ENCODE assay signal across 14 cellular contexts in genomic region chr11:122676638-122677037, GRCh38. TPM values are rescaled to one million over a fixed set of nuclear protein-coding genes. Genes with fewer than 3 reads are reported as not detected.
DNase-seq lines count a peak whose midpoint lies in the region; ATAC-seq, FAIRE-seq and TF ChIP-seq lines count a peak whose summit lies in the region.
"Had no signal": no experiment of that assay in that cellular context is flagged by ENCODE, and none has a peak within 500 bp of the region (broad histone marks: within the 10 kb centered on the region; RNA-seq: fewer than 3 reads in every experiment).

No MANE protein-coding gene starts in this region.

- H3K9me3 Mint-ChIP-seq in T-cell, result no peaks in the 10 kb centered on the region
- no peaks in the 10 kb centered on the region for H3K9me3 Mint-ChIP-seq in stimulated activated naive CD8-positive, alpha-beta T cell treated with anti-CD3 and anti-CD28 coated beads, Interleukin-15, amount 100 ng/mL, for 72 hours
- H3K9me3 Mint-ChIP-seq: WTC11 had no signal

- H3K27ac Mint-ChIP-seq in T-cell, result peak overlapping the region; percentile 91 to 92
- peak overlapping the region in 1 of 2 donors; percentile 35 for H3K27ac Mint-ChIP-seq in stimulated activated naive CD8-positive, alpha-beta T cell treated with anti-CD3 and anti-CD28 coated beads, Interleukin-15, amount 100 ng/mL, for 72 hours
- H3K27ac Mint-ChIP-seq: WTC11 had no signal

- H3K36me3 ChIP-seq in bronchial epithelial cell (ENCODE audit: control insufficient read depth, insufficient read depth, low read length), result no peaks in the 10 kb centered on the region
- H3K36me3 ChIP-seq: breast epithelium had no signal

- POLR2A ChIA-PET in T-cell (lab: Charles Lee), result no interaction called here

- ATAC-seq in T-cell (replicated peaks in 1 of 4) (peak in 1 of 4 experiments; percentile 27), GM19463 (IDR thresholded peaks at IDR 0.05; ENCODE audit: unreplicated experiment) (no peak), HG03469 (IDR thresholded peaks at IDR 0.05; ENCODE audit: unreplicated experiment) (no peak)
- ATAC-seq in stimulated activated naive CD8-positive, alpha-beta T cell treated with anti-CD3 and anti-CD28 coated beads, Interleukin-15, amount 100 ng/mL, for 72 hours, result no peak
- ATAC-seq: WTC11 had no signal

- CTCF ChIA-PET in T-cell (lab: Charles Lee), result interaction anchor here in 1 of 2 donors (0.6 kb wide), 1 partner anchor 187 kb away, joined by 3 read pairs; no protein-coding TSS in a partner anchor

- no peaks in the 10 kb centered on the region for H3K27me3 ChIP-seq in bronchial epithelial cell (ENCODE audit: control insufficient read depth, insufficient read depth, low read length)
- H3K27me3 ChIP-seq: breast epithelium had no signal

- H3K27me3 Mint-ChIP-seq in T-cell, result no peaks in the 10 kb centered on the region
- no peaks in the 10 kb centered on the region for H3K27me3 Mint-ChIP-seq in stimulated activated naive CD8-positive, alpha-beta T cell treated with anti-CD3 and anti-CD28 coated beads, Interleukin-15, amount 100 ng/mL, for 72 hours

- H3K4me3 ChIP-seq in bronchial epithelial cell (ENCODE audit: low read depth, low read length), result no peak overlapping the region
- H3K4me3 ChIP-seq: breast epithelium had no signal

- peaks cover 10% of the 10 kb centered on the region for H3K36me3 Mint-ChIP-seq in T-cell

- peaks cover 73 to 79% (median 78%) of the 10 kb centered on the region in 3 donors for H3K4me1 Mint-ChIP-seq in T-cell
- peaks cover 65% of the 10 kb centered on the region for H3K4me1 Mint-ChIP-seq in stimulated activated naive CD8-positive, alpha-beta T cell treated with anti-CD3 and anti-CD28 coated beads, Interleukin-15, amount 100 ng/mL, for 72 hours

- FAIRE-seq in bronchial epithelial cell (lab: Jason Lieb, UNC), result no peak

- peak; percentile 41 for DNase-seq in stimulated activated CD4-positive, alpha-beta T cell treated with anti-CD3 and anti-CD28 coated beads, Interleukin-15, amount 100 ng/mL, for 24 hours
- DNase-seq in stimulated activated CD4-positive, alpha-beta T cell treated with anti-CD3 and anti-CD28 coated beads, Interleukin-12 subunit alpha, Interleukin-12 subunit beta, amount 100 ng/mL, for 4 hours, result no peak
- DNase-seq in T-cell (no peak), bronchial epithelial cell (ENCODE audit: low read depth) (peak; percentile 72), NCI-H1694 (lab: John Stamatoyannopoulos, UW) (no peak)
- DNase-seq in stimulated activated naive CD8-positive, alpha-beta T cell treated with anti-CD3 and anti-CD28 coated beads, Interleukin-15, amount 100 ng/mL, for 72 hours, result peak in 1 of 2 donors; percentile 23
- DNase-seq: activated effector memory CD4-positive, alpha-beta T cell treated with anti-CD3 and anti-CD28 coated beads, Interleukin-2, amount 50 U/mL, for 16 hours; DMS79; effector CD8-positive, alpha-beta T cell; NCI-H510A had no signal

- peak overlapping the region in 1 of 3 donors; percentile 41 for H3K4me3 Mint-ChIP-seq in T-cell
- peak overlapping the region; percentile 21 to 38 for H3K4me3 Mint-ChIP-seq in stimulated activated naive CD8-positive, alpha-beta T cell treated with anti-CD3 and anti-CD28 coated beads, Interleukin-15, amount 100 ng/mL, for 72 hours
- H3K4me3 Mint-ChIP-seq: WTC11 had no signal

- no peak for TF ChIP-seq CTCF in bronchial epithelial cell (IDR thresholded peaks at IDR 0.05; ENCODE audit: insufficient read depth, low read length, severe bottlenecking)

RNA-seq across cellular contexts. Expression of gene UBASH3B, which starts 21.1 kb away (rescaled TPM):
- total RNA-seq in T-cell (10 to 100 TPM; 29.7 to 44.0 (median 36.8) TPM), bronchial epithelial cell (10.0 and 10.4 TPM in 2 replicates)

Comparison
In these comparisons a context has a peak if more than half of its experiments do, and no peak if none do; other contexts are left out.
1. DNase-seq: peak in stimulated activated CD4-positive, alpha-beta T cell treated with anti-CD3 and anti-CD28 coated beads, Interleukin-15, amount 100 ng/mL, for 24 hours (single experiment) and bronchial epithelial cell (single experiment); none in stimulated activated CD4-positive, alpha-beta T cell treated with anti-CD3 and anti-CD28 coated beads, Interleukin-12 subunit alpha, Interleukin-12 subunit beta, amount 100 ng/mL, for 4 hours (single experiment), T-cell (0 of 34) and NCI-H1694 (single experiment).